In the genomic region with DNA sequence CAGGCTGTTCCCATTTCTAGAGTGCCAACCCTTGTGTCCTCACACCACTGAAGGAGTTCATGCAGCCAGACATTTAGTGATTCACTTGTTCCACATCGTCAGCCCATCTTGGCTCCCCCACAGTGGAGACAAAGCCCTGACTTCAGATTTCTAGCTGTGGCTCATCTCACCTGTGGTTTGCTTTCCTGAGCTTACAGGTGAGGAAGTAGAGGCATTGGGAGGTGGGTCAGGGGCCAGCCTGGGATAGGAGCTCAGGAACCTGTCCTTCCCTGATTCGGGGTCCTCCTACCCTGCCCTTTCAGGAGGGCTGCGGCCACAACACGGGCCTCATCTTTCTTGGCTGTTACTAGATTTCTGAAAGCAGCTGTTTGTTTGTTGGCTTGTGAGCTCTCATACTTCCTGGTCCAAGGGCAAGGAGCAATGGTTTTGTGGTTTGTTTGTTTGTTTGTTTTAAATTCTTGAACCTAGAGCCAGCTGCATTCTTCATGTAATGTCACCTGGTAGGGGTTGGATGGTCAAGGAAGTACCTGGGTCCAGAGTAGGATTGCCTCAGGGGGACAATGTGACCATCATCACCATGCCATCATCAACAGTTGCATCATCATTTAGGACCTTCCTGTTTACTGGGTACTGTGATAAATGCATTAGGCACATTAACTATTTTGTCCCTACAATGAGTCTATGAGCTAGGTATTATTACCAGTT, we compare ENCODE assay signal across 38 cellular contexts. TPM values are rescaled to one million over a fixed set of nuclear protein-coding genes. Genes with fewer than 3 reads are reported as not detected.
DNase-seq lines count a peak whose midpoint lies in the region; ATAC-seq, FAIRE-seq and TF ChIP-seq lines count a peak whose summit lies in the region.
"Had no signal": no experiment of that assay in that cellular context is flagged by ENCODE, and none has a peak within 500 bp of the region (broad histone marks: within the 10 kb centered on the region; RNA-seq: fewer than 3 reads in every experiment).

No MANE protein-coding gene starts in this region.

- H4K20me1 ChIP-seq in IMR-90 (ENCODE audit: insufficient read depth, low read length), result no peaks in the 10 kb centered on the region
- H4K20me1 ChIP-seq in K562 (replicated peaks; ENCODE audit: control insufficient read depth, insufficient read depth, low read length), result no peaks in the 10 kb centered on the region

- no peak overlapping the region for H3K23ac ChIP-seq in IMR-90 (ENCODE audit: low read depth, low read length)
- H3K23ac ChIP-seq in trophoblast cell (ENCODE audit: low read length), result no peak overlapping the region

- H3K79me2 ChIP-seq in K562 (ENCODE audit: control insufficient read depth, insufficient read depth, low read length) (no peaks in the 10 kb centered on the region), trophoblast cell (ENCODE audit: control insufficient read depth, insufficient read depth, low read length, poor library complexity) (no peaks in the 10 kb centered on the region)

- no peak for DNase-seq in IMR-90
- no peak for DNase-seq in K562 (ENCODE audit: extremely low read depth in 1 of 4, low spot score in 3 of 4)
- peak; percentile 13 for DNase-seq in kidney
- DNase-seq in trophoblast cell, result peak; percentile 77 to 97
- no peak for DNase-seq in NCI-H187 (lab: John Stamatoyannopoulos, UW)
- DNase-seq in GM19240 (ENCODE audit: insufficient read length, low spot score), result no peak
- no peak for DNase-seq in stimulated activated CD8-positive, alpha-beta memory T cell treated with anti-CD3 and anti-CD28 coated beads, Interleukin-4, amount 100 ng/mL, for 48 hours
- DNase-seq in posterior vena cava (ENCODE audit: low spot score), result no peak
- DNase-seq: activated CD4-positive, alpha-beta T cell treated with anti-CD3 and anti-CD28 coated beads, Interleukin-2, amount 50 U/mL, for 48 hours; activated T-cell treated with anti-CD3 and anti-CD28 coated beads, Interleukin-2, amount 50 U/mL, for 72 hours; CD4-positive, alpha-beta memory T cell; colonic mucosa; effector memory CD4-positive, alpha-beta T cell; esophagus squamous epithelium; foreskin melanocyte; GOT3; HFFc6; hippocampal formation; immature natural killer cell; mesenchymal stem cell; NCI-H1105 treated with DMSO at 0.1 percent for 48 hours; NCI-H1930; NCI-H2171 treated with DMSO at 0.1 percent for 48 hours; NCI-H510A; occipital lobe; small intestine; stimulated activated naive CD8-positive, alpha-beta T cell treated with anti-CD3 and anti-CD28 coated beads, Interleukin-15, amount 100 ng/mL, for 72 hours; tibial artery had no signal

- BruUV-seq in IMR-90 (replicated peaks; lab: Mats Ljungman, UMichigan) (no TSS peak), K562 (replicated peaks; lab: Mats Ljungman, UMichigan) (no TSS peak)

- no peak overlapping the region for H2AFZ ChIP-seq in IMR-90 (replicated peaks; ENCODE audit: low read length, poor library complexity)
- no peak overlapping the region for H2AFZ ChIP-seq in K562 (ENCODE audit: low read depth, low read length)
- H2AFZ ChIP-seq in trophoblast cell (ENCODE audit: insufficient read depth, low read length, poor library complexity), result no peak overlapping the region

- in situ Hi-C loops in IMR-90 (cut with MboI; ENCODE audit: low sequenced_read_pairs) (no loop called here), K562 (cut with MboI) (no loop called here)

- POLR2A ChIA-PET in IMR-90 (lab: Charles Lee; ENCODE audit: unreplicated experiment) (no interaction called here), K562 (lab: Yijun Ruan, JAX) (interaction anchor here (0.6 to 1.0 kb wide), 2 partner anchors 21 to 61 kb away, joined by 3 to 4 read pairs; no protein-coding TSS in a partner anchor)

- 60% methylated on average over 2 of the region's 4 CpGs; no CpG with 5 or more reads in 1 of the 2 experiments for WGBS in IMR-90 (ENCODE audit: extremely low coverage in 2 of 2, insufficient read length in 1 of 2), 2 experiments
- WGBS in K562 (ENCODE audit: insufficient coverage, low coverage, missing lambda C conversion rate), result 0% methylated on average over 4 of the region's 4 CpGs
- no CpG with 5 or more reads among the region's 4 CpGs for WGBS in trophoblast cell (ENCODE audit: extremely low coverage, insufficient coverage, insufficient read length)

- TF ChIP-seq EP300 in K562 (IDR thresholded peaks at IDR 0.05; ENCODE audit: low read length), result no peak

- H2BK120ac ChIP-seq in IMR-90 (ENCODE audit: low read depth, low read length), result no peak overlapping the region
- no peak overlapping the region for H2BK120ac ChIP-seq in trophoblast cell (ENCODE audit: insufficient read depth, low read length, poor library complexity)

- H4K8ac ChIP-seq in IMR-90 (ENCODE audit: low read depth in 2 of 2, low read length in 2 of 2), result no peak overlapping the region
- H4K8ac ChIP-seq in trophoblast cell (ENCODE audit: low read depth, low read length), result no peak overlapping the region

- H2AK5ac ChIP-seq in IMR-90 (ENCODE audit: low read depth, low read length), result no peak overlapping the region
- H2AK5ac ChIP-seq in trophoblast cell (ENCODE audit: low read length), result no peak overlapping the region

- TF ChIP-seq RAD21 in IMR-90 (IDR thresholded peaks at IDR 0.05; ENCODE audit: low read length), result no peak
- no peak for TF ChIP-seq RAD21 in K562 (CRISPR knock-in tag; conservative IDR thresholded peaks at IDR 0.05 in 1 of 2, IDR thresholded peaks at IDR 0.05 in 1 of 2)

- no peak overlapping the region for H4K91ac ChIP-seq in IMR-90 (ENCODE audit: insufficient read depth, low read depth, low read length)
- no peak overlapping the region for H4K91ac ChIP-seq in trophoblast cell (ENCODE audit: low read depth, low read length)

- intact Hi-C loops in IMR-90 (cut with micrococcal nuclease) (no loop called here), K562 (cut with micrococcal nuclease) (no loop called here), kidney (cut with DNase I) (no loop called here), posterior vena cava (cut with DNase I) (no loop called here)

- no peaks in the 10 kb centered on the region for H3K36me3 ChIP-seq in IMR-90 (ENCODE audit: control insufficient read depth, insufficient read depth, low read length)
- H3K36me3 ChIP-seq in K562 (ENCODE audit: control insufficient read depth, insufficient read depth, low read length), result no peaks in the 10 kb centered on the region
- H3K36me3 ChIP-seq in kidney (ENCODE audit: control insufficient read depth in 1 of 2, insufficient read depth in 2 of 2, low read length in 2 of 2), result no peaks in the 10 kb centered on the region
- no peaks in the 10 kb centered on the region for H3K36me3 ChIP-seq in trophoblast cell (ENCODE audit: control insufficient read depth in 1 of 2, insufficient read depth in 2 of 2, low read length in 2 of 2)
- H3K36me3 ChIP-seq: cardiac muscle cell, colonic mucosa, esophagus squamous epithelium, SJSA1, tibial artery had no signal

- H4K5ac ChIP-seq in IMR-90 (ENCODE audit: low read depth, low read length), result no peak overlapping the region

- H3K14ac ChIP-seq in IMR-90 (replicated peaks; ENCODE audit: low read depth, low read length) (no peak overlapping the region), trophoblast cell (ENCODE audit: low read length) (no peak overlapping the region)

- H3K9me1 ChIP-seq in IMR-90 (ENCODE audit: insufficient read depth, low read length) (no peaks in the 10 kb centered on the region), K562 (ENCODE audit: control insufficient read depth, insufficient read depth, low read length) (no peaks in the 10 kb centered on the region)

- H2BK12ac ChIP-seq in trophoblast cell (ENCODE audit: low read length), result no peak overlapping the region

- peaks cover 2% of the 10 kb centered on the region; the same call in 1 of the 2 replicates for H3K9me3 ChIP-seq in IMR-90 (ENCODE audit: control insufficient read depth, insufficient read depth, low read length)
- H3K9me3 ChIP-seq in K562 (replicated peaks; ENCODE audit: control insufficient read depth, insufficient read depth, low read depth, low read length), result no peaks in the 10 kb centered on the region
- H3K9me3 ChIP-seq in kidney (ENCODE audit: control insufficient read depth in 1 of 2, low read length in 2 of 2), result peaks cover 2 to 6% of the 10 kb centered on the region in 2 donors
- no peaks in the 10 kb centered on the region for H3K9me3 ChIP-seq in trophoblast cell (ENCODE audit: insufficient read depth, low read depth, low read length)
- H3K9me3 ChIP-seq: colonic mucosa had no signal

- H3K4ac ChIP-seq in IMR-90 (ENCODE audit: low read depth, low read length) (no peak overlapping the region), trophoblast cell (ENCODE audit: low read depth, low read length) (no peak overlapping the region)

- H3K4me2 ChIP-seq in IMR-90 (ENCODE audit: low read depth, low read length) (no peak overlapping the region), K562 (ENCODE audit: insufficient read depth, low read length) (no peak overlapping the region), trophoblast cell (ENCODE audit: low read length) (no peak overlapping the region)
- H3K4me2 ChIP-seq: A549 had no signal

- TF ChIP-seq POLR2A in IMR-90 (IDR thresholded peaks at IDR 0.05; ENCODE audit: low read depth, low read length) (no peak), K562 (conservative IDR thresholded peaks at IDR 0.05) (no peak)

- H2AK9ac ChIP-seq in IMR-90 (replicated peaks; ENCODE audit: low read depth, low read length, poor library complexity), result no peak overlapping the region

- TF ChIP-seq CTCF in IMR-90 (conservative IDR thresholded peaks at IDR 0.05; ENCODE audit: low read depth, low read length) (no peak), K562 (IDR thresholded peaks at IDR 0.05 in 2 of 3, conservative IDR thresholded peaks at IDR 0.05 in 1 of 3; ENCODE audit: insufficient read depth in 2 of 3, low read depth in 1 of 3, low read length in 3 of 3) (no peak), kidney (IDR thresholded peaks at IDR 0.05; ENCODE audit: borderline replicate concordance, extremely low read depth, insufficient read depth) (no peak)

- CTCF ChIA-PET in IMR-90 (lab: Yijun Ruan, JAX), result no interaction called here
- CTCF ChIA-PET in K562 (lab: Yijun Ruan, JAX; ENCODE audit: low intra/inter-chr PET ratio), result no interaction called here

- H3K27me3 ChIP-seq in IMR-90 (ENCODE audit: control insufficient read depth, insufficient read depth, low read length) (peaks cover 54% of the 10 kb centered on the region), K562 (ENCODE audit: control insufficient read depth in 2 of 2, insufficient read depth in 2 of 2, low read length in 2 of 2) (peaks cover 13 to 23% of the 10 kb centered on the region in 2 experiments; a peak in 4 of 5 replicates), trophoblast cell (ENCODE audit: insufficient read depth, low read length) (no peaks in the 10 kb centered on the region)
- H3K27me3 ChIP-seq: cardiac muscle cell, colonic mucosa, SJSA1 had no signal

- H2BK15ac ChIP-seq in IMR-90 (ENCODE audit: low read depth, low read length), result no peak overlapping the region

- ATAC-seq in IMR-90 (ENCODE audit: low read depth), result no peak
- ATAC-seq in K562, result no peak
- ATAC-seq: A549; activated CD4-positive, CD25-positive, alpha-beta regulatory T cell treated with anti-CD3 and anti-CD28 coated beads, Interleukin-2, amount 50 U/mL, for 24 hours; activated T-cell treated with anti-CD3 and anti-CD28 coated beads, Interleukin-2, amount 50 U/mL, for 72 hours; left lobe of liver; stimulated activated naive CD8-positive, alpha-beta T cell treated with anti-CD3 and anti-CD28 coated beads, Interleukin-15, amount 100 ng/mL, for 72 hours had no signal

- H3K4me1 ChIP-seq in IMR-90 (ENCODE audit: control insufficient read depth, insufficient read depth, low read length), result no peaks in the 10 kb centered on the region
- no peaks in the 10 kb centered on the region for H3K4me1 ChIP-seq in K562 (replicated peaks in 1 of 2; ENCODE audit: control insufficient read depth in 2 of 2, insufficient read depth in 2 of 2, low read length in 2 of 2)
- peaks cover 0 to 11% of the 10 kb centered on the region in 2 donors for H3K4me1 ChIP-seq in kidney (ENCODE audit: control insufficient read depth in 1 of 2, insufficient read depth in 1 of 2, low read depth in 1 of 2, low read length in 2 of 2)
- no peaks in the 10 kb centered on the region for H3K4me1 ChIP-seq in trophoblast cell (ENCODE audit: control insufficient read depth in 1 of 2, insufficient read depth in 2 of 2, low read length in 2 of 2)
- H3K4me1 ChIP-seq: A549, colonic mucosa, esophagus squamous epithelium, SJSA1, tibial artery had no signal

- no peak overlapping the region for H3K27ac ChIP-seq in IMR-90 (ENCODE audit: insufficient read depth, low read length)
- no peak overlapping the region for H3K27ac ChIP-seq in K562 (ENCODE audit: extremely low read depth, low read depth, low read length)
- H3K27ac ChIP-seq in kidney (ENCODE audit: low read depth in 2 of 2, low read length in 2 of 2), result no peak overlapping the region
- no peak overlapping the region for H3K27ac ChIP-seq in trophoblast cell (ENCODE audit: low read depth, low read length)
- H3K27ac ChIP-seq: A549, cardiac muscle cell, colonic mucosa, RWPE1, SJSA1, tibial artery had no signal

- H3K56ac ChIP-seq in IMR-90 (ENCODE audit: extremely low read depth, insufficient read depth, low read length), result no peak overlapping the region

- H3K4me3 ChIP-seq in IMR-90 (ENCODE audit: insufficient read depth, low read depth, low read length) (no peak overlapping the region), K562 (no peak overlapping the region), kidney (ENCODE audit: low read length in 2 of 2) (no peak overlapping the region), trophoblast cell (ENCODE audit: low read depth, low read length) (no peak overlapping the region)
- H3K4me3 ChIP-seq: A549, cardiac muscle cell, colonic mucosa, esophagus squamous epithelium, SJSA1, tibial artery had no signal

- H2BK5ac ChIP-seq in IMR-90 (ENCODE audit: low read depth, low read length, poor library complexity, severe bottlenecking) (no peak overlapping the region), trophoblast cell (ENCODE audit: low read depth, low read length, poor library complexity) (no peak overlapping the region)

- no peak for FAIRE-seq in K562 (lab: Jason Lieb, UNC)
- no peak for FAIRE-seq in kidney (lab: Jason Lieb, UNC)
- FAIRE-seq: A549, astrocyte, D721Med, small intestine had no signal

- no peak overlapping the region for H2BK20ac ChIP-seq in IMR-90 (ENCODE audit: low read depth, low read length)

- dilution Hi-C loops in IMR-90 (cut with HindIII; ENCODE audit: low sequenced_read_pairs, unreplicated experiment), result no loop called here

- no peak overlapping the region for H3K9ac ChIP-seq in IMR-90 (ENCODE audit: low read depth, low read length)
- no peak overlapping the region for H3K9ac ChIP-seq in K562 (ENCODE audit: insufficient read depth in 1 of 2, low read depth in 2 of 2, low read length in 2 of 2)
- no peak overlapping the region for H3K9ac ChIP-seq in kidney (ENCODE audit: low read length in 2 of 2)
- H3K9ac ChIP-seq in trophoblast cell (ENCODE audit: low read length), result no peak overlapping the region

- no peak overlapping the region for H3K18ac ChIP-seq in IMR-90 (ENCODE audit: low read depth, low read length)
- no peak overlapping the region for H3K18ac ChIP-seq in trophoblast cell (ENCODE audit: low read length)

- H4K12ac ChIP-seq in trophoblast cell (ENCODE audit: low read depth, low read length), result no peak overlapping the region

- no peaks in the 10 kb centered on the region for H3K79me1 ChIP-seq in IMR-90 (ENCODE audit: low read depth in 1 of 2, low read length in 2 of 2)
- no peaks in the 10 kb centered on the region for H3K79me1 ChIP-seq in trophoblast cell (ENCODE audit: low read length)

RNA-seq across cellular contexts. Expression of gene MYOG, which starts 14.5 kb away (rescaled TPM):
- total RNA-seq in IMR-90 (2012; rRNA removed) (not detected in 2 replicates), K562 (2014; rRNA removed) (not detected in 2 replicates), K562 (2014; rRNA removed; fragmentation: Illumina TruSeq; extraction: Trizol) (not detected in 2 replicates), K562 (2015; rRNA removed; fragmentation: Illumina TruSeq; extraction: Trizol) (not detected in 2 replicates), K562 (2021) (not detected in 2 replicates), kidney (not detected), posterior vena cava (not detected)
- polyA plus RNA-seq in IMR-90 (2012; rRNA removed) (not detected in 2 replicates), K562 (2011; rRNA removed) (not detected in 2 replicates), K562 (2014; fragmentation: Illumina TruSeq; extraction: Trizol) (not detected in 2 replicates), K562 (2014; fragmentation: Nextera tagmentation; extraction: Ambion mirVana) (not detected), K562 (2014; rRNA removed) (not detected in 2 replicates), kidney (ENCODE audit: insufficient read depth, low read depth, low replicate concordance) (not detected)
- not detected in 2 replicates for polyA plus RNA-seq in IMR-90 (2012; cell fraction: cytosol; rRNA removed)
- not detected in 2 replicates for polyA plus RNA-seq in IMR-90 (2012; cell fraction: nucleus; rRNA removed; ENCODE audit: low replicate concordance)
- not detected in 2 replicates for total RNA-seq in K562 (2011; cell fraction: chromatin; rRNA removed; ENCODE audit: low replicate concordance)
- not detected in 2 replicates for total RNA-seq in K562 (2011; cell fraction: nucleolus; rRNA removed)
- not detected in 2 replicates for total RNA-seq in K562 (2011; cell fraction: nucleoplasm; rRNA removed)
- polyA plus RNA-seq in K562 (2011; cell fraction: cytosol; rRNA removed), result not detected in 2 replicates
- not detected in 2 replicates for polyA plus RNA-seq in K562 (2011; cell fraction: nucleus; rRNA removed)
- not detected in 2 replicates for polyA plus RNA-seq in K562 (2012)
- polyA minus RNA-seq in K562 (2011; rRNA and poly(A)+ RNA removed), result not detected in 2 replicates
- polyA minus RNA-seq in K562 (2011; cell fraction: cytosol; rRNA and poly(A)+ RNA removed), result not detected in 2 replicates
- polyA minus RNA-seq in K562 (2011; cell fraction: nucleus; rRNA and poly(A)+ RNA removed), result not detected in 2 replicates
- polyA plus RNA-seq in trophoblast cell (2013), result not detected in 2 replicates
- total RNA-seq: activated T-cell treated with anti-CD3 and anti-CD28 coated beads, Interleukin-2, amount 50 U/mL, for 72 hours; astrocyte; CD4-positive, alpha-beta memory T cell; colonic mucosa; esophagus squamous epithelium; HFFc6; left lobe of liver; MCF 10A; occipital lobe; SJSA1; T-helper 1 cell treated with Interleukin-12 subunit alpha and Interleukin-12 subunit beta and Interleukin-4 antibody, amounts not matched to agents 30 ng/mL and 1 ng/mL, for 36 hours had no signal
- polyA plus RNA-seq: A549; cardiac muscle cell; CD4-positive, alpha-beta memory T cell; immature natural killer cell; small intestine had no signal

RNA-seq across cellular contexts. Expression of gene ADORA1, which starts 27.2 kb away (rescaled TPM):
- under 0.01 and 0.36 TPM in 2 replicates for total RNA-seq in IMR-90 (2012; rRNA removed)
- polyA plus RNA-seq in IMR-90 (2012; rRNA removed), result 0.56 and 0.66 TPM in 2 replicates
- 0.38 and 1.4 TPM in 2 replicates for polyA plus RNA-seq in IMR-90 (2012; cell fraction: cytosol; rRNA removed)
- polyA plus RNA-seq in IMR-90 (2012; cell fraction: nucleus; rRNA removed; ENCODE audit: low replicate concordance), result 0.35 and 0.48 TPM in 2 replicates
- total RNA-seq in K562 (2011; cell fraction: chromatin; rRNA removed; ENCODE audit: low replicate concordance), result not detected in 2 replicates
- total RNA-seq in K562 (2011; cell fraction: nucleolus; rRNA removed), result not detected in 2 replicates
- total RNA-seq in K562 (2011; cell fraction: nucleoplasm; rRNA removed), result not detected in 2 replicates
- not detected in 2 replicates for total RNA-seq in K562 (2014; rRNA removed)
- total RNA-seq in K562 (2014; rRNA removed; fragmentation: Illumina TruSeq; extraction: Trizol), result not detected in 2 replicates
- total RNA-seq in K562 (2015; rRNA removed; fragmentation: Illumina TruSeq; extraction: Trizol), result not detected in 2 replicates
- total RNA-seq in K562 (2021), result not detected in 2 replicates
- polyA plus RNA-seq in K562 (2011; rRNA removed), result not detected in 2 replicates
- polyA plus RNA-seq in K562 (2011; cell fraction: cytosol; rRNA removed), result not detected in 2 replicates
- polyA plus RNA-seq in K562 (2011; cell fraction: nucleus; rRNA removed), result not detected in 2 replicates
- 0.12 TPM in 1 of 2 replicates, not detected in the other for polyA plus RNA-seq in K562 (2012)
- not detected in 2 replicates for polyA plus RNA-seq in K562 (2014; fragmentation: Illumina TruSeq; extraction: Trizol)
- not detected for polyA plus RNA-seq in K562 (2014; fragmentation: Nextera tagmentation; extraction: Ambion mirVana)
- not detected in 2 replicates for polyA plus RNA-seq in K562 (2014; rRNA removed)
- not detected in 2 replicates for polyA minus RNA-seq in K562 (2011; rRNA and poly(A)+ RNA removed)
- not detected in 2 replicates for polyA minus RNA-seq in K562 (2011; cell fraction: cytosol; rRNA and poly(A)+ RNA removed)
- not detected in 2 replicates for polyA minus RNA-seq in K562 (2011; cell fraction: nucleus; rRNA and poly(A)+ RNA removed)
- total RNA-seq in kidney, result 4.9 TPM
- polyA plus RNA-seq in kidney (ENCODE audit: insufficient read depth, low read depth, low replicate concordance), result 21.2 TPM
- polyA plus RNA-seq in trophoblast cell (2013), result 1.3 and 1.4 TPM in 2 replicates
- 1 to 10 TPM in 1 of 2 donors, under 1 TPM in 1; 0.32 to 1.3 TPM for total RNA-seq in posterior vena cava
- total RNA-seq: activated T-cell treated with anti-CD3 and anti-CD28 coated beads, Interleukin-2, amount 50 U/mL, for 72 hours; CD4-positive, alpha-beta memory T cell; SJSA1; T-helper 1 cell treated with Interleukin-12 subunit alpha and Interleukin-12 subunit beta and Interleukin-4 antibody, amounts not matched to agents 30 ng/mL and 1 ng/mL, for 36 hours had no signal

Comparison
In these comparisons a context has a peak if more than half of its experiments do, and no peak if none do; other contexts are left out.
1. DNase-seq: peak in kidney (single experiment) and trophoblast cell (2 of 2); none in IMR-90 (single experiment), K562 (0 of 4), NCI-H187 (0 of 2), GM19240 (single experiment), stimulated activated CD8-positive, alpha-beta memory T cell treated with anti-CD3 and anti-CD28 coated beads, Interleukin-4, amount 100 ng/mL, for 48 hours (single experiment) and posterior vena cava (single experiment).